Comparison of ENCODE assay signal across 8 cellular contexts in genomic region chr1:23559136-23559984, GRCh38. TPM values are rescaled to one million over a fixed set of nuclear protein-coding genes. Genes with fewer than 3 reads are reported as not detected.
DNase-seq lines count a peak whose midpoint lies in the region; TF ChIP-seq lines count a peak whose summit lies in the region.

Gene ID3, minus strand, starts transcription at chr1:23559501. Its CDS starts 75 bp downstream, at chr1:23559426.

- no peaks in the 10 kb centered on the region for H3K9me3 ChIP-seq in NT2/D1 (ENCODE audit: insufficient read depth, low read length)

- H3K27me3 ChIP-seq in NT2/D1 (ENCODE audit: insufficient read depth, insufficient read length), result no peaks in the 10 kb centered on the region

- H3K4me3 ChIP-seq in NT2/D1 (ENCODE audit: insufficient read length, low read depth), result peak within 1 kb of the TSS; percentile 97

- no peaks in the 10 kb centered on the region for H3K27me3 Mint-ChIP-seq in mesothelial cell of epicardium (ENCODE audit: low read depth)

- H3K36me3 Mint-ChIP-seq in mesothelial cell of epicardium, result peaks cover 9% of the 10 kb centered on the region

- DNase-seq in COR-L47 (lab: John Stamatoyannopoulos, UW) (peak; percentile 93), GM20000 (ENCODE audit: low spot score) (peak; percentile 90), HT1080 (ENCODE audit: low read depth) (peak; percentile 95), NT2/D1 (ENCODE audit: low read depth, low spot score) (peak; percentile 84), mesothelial cell of epicardium (ENCODE audit: low spot score in 2 of 2, unreplicated experiment in 2 of 2) (peak; percentile 90 to 96)
- DNase-seq in activated CD8-positive, alpha-beta memory T cell treated with anti-CD3 and anti-CD28 coated beads, Interleukin-2, amount 50 U/mL, for 1 hour (ENCODE audit: extremely low read depth), result peak; percentile 64
- peak; percentile 87 to 90 for DNase-seq in stimulated activated CD8-positive, alpha-beta memory T cell treated with anti-CD3 and anti-CD28 coated beads, Interleukin-15, amount 100 ng/mL, for 48 hours (ENCODE audit: low read depth in 2 of 2)

- peak within 1 kb of the TSS; percentile 100 for H3K27ac Mint-ChIP-seq in mesothelial cell of epicardium

- TF ChIP-seq CTCF in GM20000 (IDR thresholded peaks at IDR 0.05; ENCODE audit: extremely low read depth, missing control alignments) (no peak), mesothelial cell of epicardium (IDR thresholded peaks at IDR 0.05; ENCODE audit: unreplicated experiment) (no peak)

- peaks cover 75% of the 10 kb centered on the region for H3K4me1 Mint-ChIP-seq in mesothelial cell of epicardium

- H3K4me3 Mint-ChIP-seq in mesothelial cell of epicardium, result peak within 1 kb of the TSS; percentile 88

- in situ Hi-C loops in endometrial microvascular endothelial cells (cut with HindIII; ENCODE audit: inconsistent ontology term, low pct_unique_long_range_greater_than_20kb, low sequenced_read_pairs), result loop anchor here (10.0 kb wide), 1 partner anchor 75 kb away; no protein-coding TSS in a partner anchor

- peaks cover 3% of the 10 kb centered on the region for H3K4me1 ChIP-seq in NT2/D1 (ENCODE audit: insufficient read depth, insufficient read length)

- H3K9me3 Mint-ChIP-seq in mesothelial cell of epicardium, result no peaks in the 10 kb centered on the region

- H3K36me3 ChIP-seq in NT2/D1 (ENCODE audit: insufficient read depth, insufficient read length, low read length), result peaks cover 20% of the 10 kb centered on the region

- peak within 1 kb of the TSS; percentile 90 for H3K9ac ChIP-seq in NT2/D1 (ENCODE audit: insufficient read length, low read depth)

RNA-seq across cellular contexts. Expression of gene ID3, which starts in this region (rescaled TPM):
- 334 and 359 TPM in 2 replicates for total RNA-seq in HT1080 (2014; rRNA removed; shearing (Covaris generic))
- 215 and 283 TPM in 2 replicates for polyA plus RNA-seq in HT1080 (2015; cell fraction: cytosol; rRNA removed)
- polyA plus RNA-seq in HT1080 (2015; cell fraction: nucleus; rRNA removed), result 171 and 175 TPM in 2 replicates
- 302 TPM for total RNA-seq in endometrial microvascular endothelial cells (ENCODE audit: inconsistent ontology term)
- total RNA-seq in mesothelial cell of epicardium, result 456 to 487 TPM (median 468 TPM) in 3 replicates

Comparison
In these comparisons a context has a peak if more than half of its experiments do, and no peak if none do; other contexts are left out.
1. Peak in every context shown above with its lines: DNase-seq and H3K4me3 ChIP-seq.